1 cellular context compared by ENCODE assay signal in the genomic region with DNA sequence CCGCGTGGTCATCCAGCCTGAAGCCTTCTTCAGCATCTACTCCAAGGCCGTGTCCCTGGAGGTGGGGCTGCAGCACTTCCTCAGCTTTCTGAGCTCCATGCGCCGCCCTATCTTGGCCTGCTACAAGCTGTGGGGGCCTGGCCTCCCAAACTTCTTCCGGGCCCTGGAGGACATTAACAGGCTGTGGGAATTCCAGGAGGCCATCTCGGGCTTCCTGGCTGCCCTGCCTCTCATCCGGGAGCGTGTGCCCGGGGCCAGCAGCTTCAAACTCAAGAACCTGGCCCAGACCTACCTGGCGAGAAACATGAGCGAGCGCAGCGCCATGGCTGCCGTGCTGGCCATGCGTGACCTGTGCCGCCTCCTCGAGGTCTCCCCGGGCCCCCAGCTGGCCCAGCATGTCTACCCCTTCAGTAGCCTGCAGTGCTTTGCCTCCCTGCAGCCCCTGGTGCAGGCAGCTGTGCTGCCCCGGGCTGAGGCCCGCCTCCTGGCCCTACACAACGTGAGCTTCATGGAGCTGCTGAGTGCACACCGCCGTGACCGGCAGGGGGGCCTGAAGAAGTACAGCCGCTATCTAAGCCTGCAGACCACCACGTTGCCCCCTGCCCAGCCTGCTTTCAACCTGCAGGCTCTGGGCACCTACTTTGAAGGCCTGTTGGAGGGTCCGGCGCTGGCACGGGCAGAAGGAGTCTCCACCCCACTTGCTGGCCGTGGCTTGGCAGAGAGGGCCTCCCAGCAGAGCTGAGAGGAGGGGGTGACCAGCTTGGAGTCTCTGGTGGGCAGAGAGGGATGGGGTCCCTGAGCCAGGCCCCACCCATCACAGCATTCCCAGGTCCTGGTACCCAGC.
TF ChIP-seq lines count a peak whose summit lies in the region.

No MANE protein-coding gene starts in this region.

TF ChIP-seq in HEK293, 187 proteins besides CTCF, POLR2A, EP300 and RAD21 (continued from another document):
- TF ChIP-seq PRDM4 (tag by site-specific recombination; IDR thresholded peaks at IDR 0.05) (no peak), ZNF449 (tag by site-specific recombination; IDR thresholded peaks at IDR 0.05) (no peak), HOXC10 (CRISPR knock-in tag; IDR thresholded peaks at IDR 0.05) (no peak), ZNF433 (tag by site-specific recombination; IDR thresholded peaks at IDR 0.05; ENCODE audit: low read depth) (no peak)
